In the genomic region with DNA sequence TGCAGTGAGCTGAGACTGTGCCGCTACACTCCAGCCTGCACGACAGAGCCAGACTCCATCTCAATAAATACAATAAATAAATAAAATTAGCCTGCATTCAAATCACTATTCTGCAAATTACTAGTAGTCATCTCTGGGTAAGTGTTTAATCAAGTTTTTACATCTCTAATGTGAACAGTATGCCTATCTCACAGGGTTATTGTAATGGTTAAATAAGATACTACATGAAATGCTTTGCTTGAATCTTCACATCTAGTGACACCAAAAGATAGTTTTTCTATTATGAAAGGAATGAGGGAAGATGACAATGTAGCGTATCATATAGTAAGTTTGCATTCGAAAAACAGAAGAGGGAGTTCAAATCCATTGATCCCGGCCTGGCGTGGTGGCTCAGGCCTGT, we compare ENCODE assay signal across 1 cellular context.
TF ChIP-seq lines count a peak whose summit lies in the region.

No MANE protein-coding gene starts in this region.

TF ChIP-seq in WTC11, 78 proteins besides CTCF, POLR2A, EP300 and RAD21 (continued from another document):
- TF ChIP-seq, protein P1, sequence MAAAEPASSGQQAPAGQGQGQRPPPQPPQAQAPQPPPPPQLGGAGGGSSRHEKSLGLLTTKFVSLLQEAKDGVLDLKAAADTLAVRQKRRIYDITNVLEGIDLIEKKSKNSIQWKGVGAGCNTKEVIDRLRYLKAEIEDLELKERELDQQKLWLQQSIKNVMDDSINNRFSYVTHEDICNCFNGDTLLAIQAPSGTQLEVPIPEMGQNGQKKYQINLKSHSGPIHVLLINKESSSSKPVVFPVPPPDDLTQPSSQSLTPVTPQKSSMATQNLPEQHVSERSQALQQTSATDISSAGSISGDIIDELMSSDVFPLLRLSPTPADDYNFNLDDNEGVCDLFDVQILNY (CRISPR knock-in tag; IDR thresholded peaks at IDR 0.05), result no peak
- TF ChIP-seq, protein P2, sequence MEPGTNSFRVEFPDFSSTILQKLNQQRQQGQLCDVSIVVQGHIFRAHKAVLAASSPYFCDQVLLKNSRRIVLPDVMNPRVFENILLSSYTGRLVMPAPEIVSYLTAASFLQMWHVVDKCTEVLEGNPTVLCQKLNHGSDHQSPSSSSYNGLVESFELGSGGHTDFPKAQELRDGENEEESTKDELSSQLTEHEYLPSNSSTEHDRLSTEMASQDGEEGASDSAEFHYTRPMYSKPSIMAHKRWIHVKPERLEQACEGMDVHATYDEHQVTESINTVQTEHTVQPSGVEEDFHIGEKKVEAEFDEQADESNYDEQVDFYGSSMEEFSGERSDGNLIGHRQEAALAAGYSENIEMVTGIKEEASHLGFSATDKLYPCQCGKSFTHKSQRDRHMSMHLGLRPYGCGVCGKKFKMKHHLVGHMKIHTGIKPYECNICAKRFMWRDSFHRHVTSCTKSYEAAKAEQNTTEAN (CRISPR knock-in tag; IDR thresholded peaks at IDR 0.05), result no peak
- TF ChIP-seq GTF2I (CRISPR knock-in tag; conservative IDR thresholded peaks at IDR 0.05), result no peak
